ENCODE assay signal across 10 cellular contexts in the genomic region with DNA sequence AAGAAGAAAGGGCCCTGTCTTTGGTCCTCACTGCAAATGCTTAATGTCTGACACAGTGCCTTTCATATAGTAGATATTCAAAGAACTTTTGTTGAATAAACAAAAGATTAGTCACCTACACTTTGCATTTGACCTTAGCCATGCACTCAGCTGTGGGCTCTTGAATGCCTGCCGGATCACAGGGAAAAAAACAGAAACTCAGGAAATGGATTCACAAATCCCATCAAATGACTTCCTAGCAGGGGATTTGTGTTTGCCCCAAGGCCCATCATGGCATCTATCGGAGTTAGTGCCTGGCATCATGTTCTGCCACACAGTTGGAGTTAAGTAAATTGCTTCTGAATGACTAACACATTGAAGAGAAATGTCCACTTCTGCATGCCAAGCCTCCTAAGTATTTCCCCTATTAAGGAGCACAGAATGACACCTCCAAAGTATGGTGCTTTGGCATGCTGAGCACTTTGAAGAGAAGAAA.
DNase-seq lines count a peak whose midpoint lies in the region; ATAC-seq and TF ChIP-seq lines count a peak whose summit lies in the region.
"Had no signal": no experiment of that assay in that cellular context is flagged by ENCODE, and none has a peak within 500 bp of the region (broad histone marks: within the 10 kb centered on the region; RNA-seq: fewer than 3 reads in every experiment).

No MANE protein-coding gene starts in this region.

- intact Hi-C loops in psoas muscle (cut with DNase I), result loop anchor here (5.0 kb wide), 3 partner anchors 32 to 132 kb away; no protein-coding TSS in a partner anchor

- 0 out of 2 replicates have a peak, but pooled peaks cover 8% of the 10 kb centered on the region for H3K36me3 ChIP-seq in GM23248 (ENCODE audit: low read depth)
- no peaks in the 10 kb centered on the region for H3K36me3 ChIP-seq in SJCRH30
- H3K36me3 ChIP-seq in psoas muscle (ENCODE audit: insufficient read depth in 1 of 2, low read depth in 1 of 2), result no peaks in the 10 kb centered on the region

- TF ChIP-seq CTCF in fibroblast of villous mesenchyme (IDR thresholded peaks at IDR 0.05; ENCODE audit: insufficient read depth, low read depth, low read length) (no peak), psoas muscle (IDR thresholded peaks at IDR 0.05) (no peak)

- no peaks in the 10 kb centered on the region for H3K9me3 ChIP-seq in GM23248 (ENCODE audit: low read depth)
- peaks cover 5% of the 10 kb centered on the region for H3K9me3 ChIP-seq in SJCRH30 (replicated peaks)
- H3K9me3 ChIP-seq in psoas muscle, result no peaks in the 10 kb centered on the region
- H3K9me3 ChIP-seq: body of pancreas had no signal

- in situ Hi-C loops in GM23248 (cut with MboI), result loop anchor here (25.0 kb wide), 1 partner anchor 122 kb away; no protein-coding TSS in a partner anchor

- peak; percentile 46 to 72 (median 57) for ATAC-seq in psoas muscle
- ATAC-seq in HG03280 (IDR thresholded peaks at IDR 0.05; ENCODE audit: unreplicated experiment), result no peak
- ATAC-seq: body of pancreas had no signal

- DNase-seq in GM23248 (peak; percentile 87), SJCRH30 (peak; percentile 17 to 51), fibroblast of villous mesenchyme (ENCODE audit: low read depth) (peak; percentile 79), psoas muscle (no peak), SK-N-DZ (ENCODE audit: low spot score) (no peak), NCI-H187 (lab: John Stamatoyannopoulos, UW) (no peak), mucosa of gallbladder (ENCODE audit: low spot score) (no peak)
- DNase-seq: body of pancreas, retina had no signal

- peaks cover 63% of the 10 kb centered on the region for H3F3A ChIP-seq in GM23248 (ENCODE audit: insufficient read depth)

- peaks cover 95% of the 10 kb centered on the region for H3K79me2 ChIP-seq in GM23248 (ENCODE audit: insufficient read depth)

- no peak overlapping the region for H2AFZ ChIP-seq in GM23248

- H3K9me2 ChIP-seq in GM23248 (ENCODE audit: insufficient read depth), result no peaks in the 10 kb centered on the region

- 0 out of 2 replicates have a peak overlapping the region, but pooled peaks have one; percentile 8 for H3K9ac ChIP-seq in GM23248

- H3K27me3 ChIP-seq in GM23248 (replicated peaks; ENCODE audit: insufficient read depth) (no peaks in the 10 kb centered on the region), SJCRH30 (no peaks in the 10 kb centered on the region), psoas muscle (ENCODE audit: insufficient read depth in 3 of 3, low read length in 2 of 3) (no peaks in the 10 kb centered on the region)
- H3K27me3 ChIP-seq: body of pancreas had no signal

- H3K27ac ChIP-seq in GM23248 (peak overlapping the region; percentile 68), SJCRH30 (0 out of 2 replicates have a peak overlapping the region, but pooled peaks have one; percentile 9), psoas muscle (peak overlapping the region; percentile 58)
- H3K27ac ChIP-seq: body of pancreas had no signal

- 0 to 3% methylated on average over 2 of the region's 2 CpGs for WGBS in GM23248 (ENCODE audit: low coverage in 1 of 2, low lambda C conversion rate in 2 of 2, missing lambda C conversion rate in 2 of 2), 2 experiments
- 17 to 38% (median 21%) methylated on average over 2 of the region's 2 CpGs for WGBS in psoas muscle, 3 donors

- H3K4me1 ChIP-seq in GM23248 (ENCODE audit: insufficient read depth) (peaks cover 64% of the 10 kb centered on the region), SJCRH30 (peaks cover 29% of the 10 kb centered on the region), psoas muscle (peaks cover 53% of the 10 kb centered on the region)

- H4K20me1 ChIP-seq in GM23248 (ENCODE audit: insufficient read depth), result no peaks in the 10 kb centered on the region

- H3K4me3 ChIP-seq in GM23248 (peak overlapping the region; percentile 37), SJCRH30 (no peak overlapping the region), fibroblast of villous mesenchyme (ENCODE audit: low read depth, low read length) (no peak overlapping the region), psoas muscle (no peak overlapping the region)
- H3K4me3 ChIP-seq: body of pancreas had no signal

- peak overlapping the region; percentile 66 for H3K4me2 ChIP-seq in GM23248 (ENCODE audit: unreplicated experiment)

Comparison
In these comparisons a context has a peak if more than half of its experiments do, and no peak if none do; other contexts are left out.
1. DNase-seq: peak in GM23248 (single experiment), SJCRH30 (2 of 2) and fibroblast of villous mesenchyme (single experiment); none in psoas muscle (0 of 2), SK-N-DZ (single experiment), NCI-H187 (0 of 2) and mucosa of gallbladder (single experiment).
2. H3K27ac ChIP-seq: peak in every context shown above with its lines; median percentile 68 in GM23248; 58 in psoas muscle; 9 in SJCRH30.